ENCODE assay signal across 17 cellular contexts in genomic region chr2:1079873-1080799, GRCh38.
A peak's percentile ranks its signal among the peaks of the same experiment; 100 is the strongest.
DNase-seq lines count a peak whose midpoint lies in the region; ATAC-seq, FAIRE-seq and TF ChIP-seq lines count a peak whose summit lies in the region.
"Had no signal": no experiment of that assay in that cellular context is flagged by ENCODE, and none has a peak within 500 bp of the region (broad histone marks: within the 10 kb centered on the region; RNA-seq: fewer than 3 reads in every experiment).

No MANE protein-coding gene starts in this region.

- no peak overlapping the region for H2BK120ac ChIP-seq in H1 (replicated peaks; ENCODE audit: low read depth, low read length)

- POLR2A ChIA-PET in activated CD4-positive, alpha-beta T cell treated with anti-CD3 and anti-CD28 coated beads, Interleukin-2, amount 10 ng/mL, durations not matched to agents 7 days and 5 days (lab: Charles Lee) = no interaction called here
- POLR2A ChIA-PET in HEK293 (lab: Yijun Ruan, JAX) (no interaction called here), H1 (lab: Charles Lee; ENCODE audit: partially characterized antibody) (no interaction called here)

- H3K27ac Mint-ChIP-seq in activated CD4-positive, alpha-beta T cell treated with anti-CD3 and anti-CD28 coated beads, Interleukin-2, amount 10 ng/mL, durations not matched to agents 24 days and 14 days = no peak overlapping the region
- no peak overlapping the region for H3K27ac Mint-ChIP-seq in activated CD4-positive, alpha-beta T cell treated with anti-CD3 and anti-CD28 coated beads, Interleukin-2, amount 10 ng/mL, durations not matched to agents 7 days and 5 days
- H3K27ac Mint-ChIP-seq: IgD-negative memory B cell had no signal

- H3K27me3 Mint-ChIP-seq in activated CD4-positive, alpha-beta T cell treated with anti-CD3 and anti-CD28 coated beads, Interleukin-2, amount 10 ng/mL, durations not matched to agents 24 days and 14 days = no peaks in the 10 kb centered on the region
- H3K27me3 Mint-ChIP-seq in activated CD4-positive, alpha-beta T cell treated with anti-CD3 and anti-CD28 coated beads, Interleukin-2, amount 10 ng/mL, durations not matched to agents 7 days and 5 days = no peaks in the 10 kb centered on the region

- H3K9ac ChIP-seq in H1 (replicated peaks in 1 of 4; ENCODE audit: extremely low read depth in 1 of 4, low read depth in 3 of 4, low read length in 3 of 4) = no peak overlapping the region
- H3K9ac ChIP-seq: BLaER1, KMS-11 had no signal

- no peak overlapping the region for H3K4me3 Mint-ChIP-seq in activated CD4-positive, alpha-beta T cell treated with anti-CD3 and anti-CD28 coated beads, Interleukin-2, amount 10 ng/mL, durations not matched to agents 24 days and 14 days
- no peak overlapping the region for H3K4me3 Mint-ChIP-seq in activated CD4-positive, alpha-beta T cell treated with anti-CD3 and anti-CD28 coated beads, Interleukin-2, amount 10 ng/mL, durations not matched to agents 7 days and 5 days

- FAIRE-seq in H1 (lab: Jason Lieb, UNC) (peak; percentile 81), urothelium cell line (lab: Jason Lieb, UNC) (peak; percentile 69)
- FAIRE-seq: GM18507 had no signal

- TF ChIP-seq POLR2A in H1 (IDR thresholded peaks at IDR 0.05; ENCODE audit: control extremely low read depth in 1 of 2, low read depth in 2 of 2, low read length in 2 of 2) (no peak), body of pancreas (IDR thresholded peaks at IDR 0.05) (no peak)

- no peak overlapping the region for H3K23ac ChIP-seq in H1 (ENCODE audit: insufficient read length)

- no peak overlapping the region for H2BK5ac ChIP-seq in H1 (ENCODE audit: low read depth, low read length)

- no peak for ATAC-seq in body of pancreas
- ATAC-seq: HCT116 had no signal

- H3K79me2 ChIP-seq in H1 (ENCODE audit: control insufficient read depth in 1 of 2, insufficient read depth in 2 of 2, low read length in 2 of 2) = peaks cover 0 to 3% of the 10 kb centered on the region in 2 experiments; a peak in 1 of 4 replicates

- no peaks in the 10 kb centered on the region for H3K9me3 Mint-ChIP-seq in activated CD4-positive, alpha-beta T cell treated with anti-CD3 and anti-CD28 coated beads, Interleukin-2, amount 10 ng/mL, durations not matched to agents 24 days and 14 days
- H3K9me3 Mint-ChIP-seq in activated CD4-positive, alpha-beta T cell treated with anti-CD3 and anti-CD28 coated beads, Interleukin-2, amount 10 ng/mL, durations not matched to agents 7 days and 5 days = no peaks in the 10 kb centered on the region
- H3K9me3 Mint-ChIP-seq: IgD-negative memory B cell had no signal

- CTCF ChIA-PET in activated CD4-positive, alpha-beta T cell treated with anti-CD3 and anti-CD28 coated beads, Interleukin-2, amount 10 ng/mL, durations not matched to agents 7 days and 5 days (lab: Charles Lee) = no interaction called here
- CTCF ChIA-PET in HEK293 (lab: Yijun Ruan, JAX) (interaction anchor here (0.6 kb wide), 1 partner anchor 526 kb away, joined by 3 read pairs; no protein-coding TSS in a partner anchor), H1 (lab: Charles Lee; ENCODE audit: partially characterized antibody) (interaction anchor here (0.6 to 1.8 kb wide), 6 partner anchors 10 to 395 kb away, joined by 3 to 8 read pairs (median 4); no protein-coding TSS in a partner anchor)

- no peak overlapping the region for H3K56ac ChIP-seq in H1 (replicated peaks; ENCODE audit: insufficient read length, low read depth, low read length)

- no peak overlapping the region for H4K8ac ChIP-seq in H1 (ENCODE audit: extremely low read depth, insufficient read depth, low read length)

- no peak overlapping the region for H3K14ac ChIP-seq in H1 (ENCODE audit: insufficient read length)

- H4K5ac ChIP-seq in H1 (ENCODE audit: insufficient read length, low read depth, low read length) = no peak overlapping the region

- H2BK12ac ChIP-seq in H1 (ENCODE audit: low read depth, low read length) = no peak overlapping the region

- no peak overlapping the region for H2BK20ac ChIP-seq in H1 (ENCODE audit: low read length)

- H3K4me1 ChIP-seq in HEK293 (ENCODE audit: control insufficient read depth, insufficient read depth, low read length) (no peaks in the 10 kb centered on the region), H1 (replicated peaks in 1 of 4; ENCODE audit: control insufficient read depth in 3 of 4, insufficient read depth in 4 of 4, low read length in 3 of 4) (no peaks in the 10 kb centered on the region), body of pancreas (no peaks in the 10 kb centered on the region)

- no peak overlapping the region for H3K4me2 ChIP-seq in H1 (ENCODE audit: insufficient read depth in 1 of 2, low read depth in 2 of 2, low read length in 2 of 2)
- H3K4me2 ChIP-seq: BLaER1, KMS-11 had no signal

- H3K4me3 ChIP-seq in HEK293 (ENCODE audit: low read depth, low read length) (no peak overlapping the region), H1 (ENCODE audit: extremely low read depth in 1 of 4, insufficient read depth in 2 of 4, low read depth in 3 of 4, low read length in 4 of 4) (no peak overlapping the region), body of pancreas (no peak overlapping the region)
- H3K4me3 ChIP-seq: BLaER1 had no signal

- H3K27me3 ChIP-seq in H1 (replicated peaks in 1 of 4; ENCODE audit: control insufficient read depth in 3 of 4, extremely low read depth in 1 of 4, insufficient read depth in 3 of 4, low read length in 3 of 4) (no peaks in the 10 kb centered on the region; a peak in 1 of 7 replicates), body of pancreas (no peaks in the 10 kb centered on the region)
- H3K27me3 ChIP-seq: BLaER1 had no signal

- H2AK5ac ChIP-seq in H1 (ENCODE audit: low read depth, low read length) = no peak overlapping the region

- H3K36me3 ChIP-seq in HEK293 (ENCODE audit: control insufficient read depth in 2 of 2, insufficient read depth in 1 of 2, low read length in 2 of 2) (no peaks in the 10 kb centered on the region), H1 (ENCODE audit: control insufficient read depth in 2 of 4, insufficient read depth in 4 of 4, low read length in 3 of 4) (peaks cover 2 to 13% (median 7%) of the 10 kb centered on the region in 4 experiments; a peak in 5 of 8 replicates), body of pancreas (replicated peaks in 1 of 2; ENCODE audit: insufficient read depth in 1 of 2, low read depth in 2 of 2) (no peaks in the 10 kb centered on the region)
- H3K36me3 ChIP-seq: BLaER1 had no signal

- no peak overlapping the region for H2AFZ ChIP-seq in H1 (ENCODE audit: low read length)

- TF ChIP-seq RAD21 in H1 (IDR thresholded peaks at IDR 0.05 in 1 of 2, conservative IDR thresholded peaks at IDR 0.05 in 1 of 2; ENCODE audit: low read depth in 2 of 2, low read length in 2 of 2) = no peak

- no peak for TF ChIP-seq EP300 in H1 (IDR thresholded peaks at IDR 0.05; ENCODE audit: borderline replicate concordance in 1 of 2, low read depth in 2 of 2, low read length in 2 of 2)

- peak; percentile 37 for DNase-seq in activated CD4-positive, alpha-beta T cell treated with anti-CD3 and anti-CD28 coated beads, Interleukin-2, amount 10 ng/mL, durations not matched to agents 24 days and 14 days
- no peak for DNase-seq in activated CD4-positive, alpha-beta T cell treated with anti-CD3 and anti-CD28 coated beads, Interleukin-2, amount 10 ng/mL, durations not matched to agents 7 days and 5 days
- DNase-seq in H1 (ENCODE audit: low read depth in 1 of 2, low spot score in 2 of 2) (no peak), urothelium cell line (ENCODE audit: low spot score) (no peak), NOMO-1 (lab: John Stamatoyannopoulos, UW; ENCODE audit: unreplicated experiment in 2 of 2) (no peak), body of pancreas (no peak)
- DNase-seq in stimulated activated CD4-positive, alpha-beta T cell treated with anti-CD3 and anti-CD28 coated beads, Interleukin-12 subunit alpha, Interleukin-12 subunit beta, amount 100 ng/mL, for 4 hours = no peak
- DNase-seq: AML-193, GOT3 had no signal

- no peak for TF ChIP-seq CTCF in HEK293 (tag by site-specific recombination; IDR thresholded peaks at IDR 0.05)
- TF ChIP-seq CTCF in H1 (IDR thresholded peaks at IDR 0.05; ENCODE audit: control extremely low read depth in 1 of 3, insufficient read depth in 1 of 3, low read depth in 1 of 3, low read length in 3 of 3) = no peak
- TF ChIP-seq CTCF in body of pancreas (IDR thresholded peaks at IDR 0.05) = no peak

- no peaks in the 10 kb centered on the region for H3K4me1 Mint-ChIP-seq in activated CD4-positive, alpha-beta T cell treated with anti-CD3 and anti-CD28 coated beads, Interleukin-2, amount 10 ng/mL, durations not matched to agents 24 days and 14 days
- H3K4me1 Mint-ChIP-seq in activated CD4-positive, alpha-beta T cell treated with anti-CD3 and anti-CD28 coated beads, Interleukin-2, amount 10 ng/mL, durations not matched to agents 7 days and 5 days = no peaks in the 10 kb centered on the region
- H3K4me1 Mint-ChIP-seq: IgD-negative memory B cell had no signal

- H3K27ac ChIP-seq in HEK293 (ENCODE audit: extremely low read depth, low read depth, low read length) (no peak overlapping the region), H1 (ENCODE audit: low read depth, low read length) (no peak overlapping the region), body of pancreas (no peak overlapping the region)
- H3K27ac ChIP-seq: 22Rv1, BLaER1, HL-60, KMS-11 had no signal

- intact Hi-C loops in activated CD4-positive, alpha-beta T cell treated with anti-CD3 and anti-CD28 coated beads, Interleukin-2, amount 10 ng/mL, durations not matched to agents 24 days and 14 days (cut with micrococcal nuclease) = no loop called here
- intact Hi-C loops in body of pancreas (cut with DNase I) = no loop called here

- WGBS in H1 (ENCODE audit: extremely low coverage in 1 of 2, insufficient coverage in 1 of 2, insufficient read length in 1 of 2, insufficient replicate concordance in 2 of 2, low coverage in 1 of 2, low lambda C conversion rate in 2 of 2, missing lambda C conversion rate in 1 of 2), 2 experiments = 87% methylated on average over 15 of the region's 15 CpGs; no CpG with 5 or more reads in 1 of the 2 experiments
- WGBS in body of pancreas, 2 donors = 79 to 91% methylated on average over 14 to 15 of the region's 15 CpGs

- no peak overlapping the region for H4K91ac ChIP-seq in H1 (replicated peaks; ENCODE audit: insufficient read length, low read length)

- no peak overlapping the region for H3K4ac ChIP-seq in H1 (replicated peaks; ENCODE audit: insufficient read length, low read depth, low read length)

- no peak overlapping the region for H2BK15ac ChIP-seq in H1 (ENCODE audit: low read length)

- H4K20me1 ChIP-seq in H1 (replicated peaks in 1 of 2; ENCODE audit: control insufficient read depth in 1 of 2, insufficient read depth in 2 of 2, low read length in 2 of 2) = peaks cover 16 to 18% of the 10 kb centered on the region in 2 experiments
- H4K20me1 ChIP-seq: BLaER1 had no signal

- H3K9me3 ChIP-seq in HEK293 (ENCODE audit: control insufficient read depth, insufficient read depth, low read depth, low read length) (no peaks in the 10 kb centered on the region), H1 (ENCODE audit: insufficient read depth in 2 of 2, low read depth in 1 of 2, low read length in 1 of 2) (no peaks in the 10 kb centered on the region), body of pancreas (no peaks in the 10 kb centered on the region)
- H3K9me3 ChIP-seq: BLaER1 had no signal

- no peak overlapping the region for H3K18ac ChIP-seq in H1 (ENCODE audit: extremely low read depth, low read length)

- H3K36me3 Mint-ChIP-seq in activated CD4-positive, alpha-beta T cell treated with anti-CD3 and anti-CD28 coated beads, Interleukin-2, amount 10 ng/mL, durations not matched to agents 24 days and 14 days (ENCODE audit: low read depth) = no peaks in the 10 kb centered on the region
- H3K36me3 Mint-ChIP-seq in activated CD4-positive, alpha-beta T cell treated with anti-CD3 and anti-CD28 coated beads, Interleukin-2, amount 10 ng/mL, durations not matched to agents 7 days and 5 days (ENCODE audit: low read depth) = no peaks in the 10 kb centered on the region
- H3K36me3 Mint-ChIP-seq: IgD-negative memory B cell had no signal

- no peaks in the 10 kb centered on the region for H3K23me2 ChIP-seq in H1 (ENCODE audit: low read depth, low read length)

- peaks cover 7% of the 10 kb centered on the region for H3K79me1 ChIP-seq in H1 (ENCODE audit: low read depth, low read length)
